Comparison of ENCODE assay signal across 8 cellular contexts in the genomic region with DNA sequence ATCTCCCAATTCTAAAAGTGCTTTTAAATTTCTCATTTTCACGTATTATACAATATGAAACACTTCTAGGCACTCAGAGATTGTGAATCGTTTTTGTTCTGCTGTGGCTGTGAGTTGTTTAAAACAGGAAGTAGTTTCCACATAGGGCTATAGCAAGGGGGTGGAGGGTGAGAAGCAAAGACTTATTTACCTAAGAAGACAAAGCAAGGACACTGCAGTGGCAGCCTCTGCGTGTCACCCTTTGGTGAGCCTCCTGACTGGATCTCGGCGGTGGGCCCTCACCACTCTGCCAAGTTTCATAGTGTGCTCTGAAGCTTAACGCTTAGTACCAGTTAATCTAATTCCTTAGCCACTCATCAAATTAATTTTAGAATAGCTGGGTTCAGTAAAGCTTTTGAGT. TPM values are rescaled to one million over a fixed set of nuclear protein-coding genes. Genes with fewer than 3 reads are reported as not detected.
DNase-seq lines count a peak whose midpoint lies in the region; ATAC-seq and TF ChIP-seq lines count a peak whose summit lies in the region.

No MANE protein-coding gene starts in this region.

- H3K27ac Mint-ChIP-seq in endodermal cell, result peak overlapping the region; percentile 69

- intact Hi-C loops in lower leg skin (cut with DNase I; ENCODE audit: low total_unique reads), result loop anchor here (10.0 kb wide), 1 partner anchor 568 kb away; no protein-coding TSS in a partner anchor

- H3K27ac ChIP-seq in HUES48 (ENCODE audit: low read depth, low read length) (peak overlapping the region; percentile 64), endodermal cell (ENCODE audit: low read depth, low read length) (no peak overlapping the region)

- no peaks in the 10 kb centered on the region for H3K36me3 Mint-ChIP-seq in endodermal cell (ENCODE audit: low read depth)

- peaks cover 39% of the 10 kb centered on the region for H3K4me1 Mint-ChIP-seq in endodermal cell

- DNase-seq in endodermal cell (peak; percentile 76), NCI-H1092 treated with DMSO at 0.1 percent for 48 hours (lab: John Stamatoyannopoulos, UW) (no peak), MG63 (no peak), lower leg skin (ENCODE audit: low spot score in 2 of 2) (no peak), dermis blood vessel endothelial cell (no peak)

- TF ChIP-seq CTCF in endodermal cell (conservative IDR thresholded peaks at IDR 0.05), result no peak
- no peak for TF ChIP-seq CTCF in lower leg skin (IDR thresholded peaks at IDR 0.05)

- H3K4me3 Mint-ChIP-seq in endodermal cell, result peak overlapping the region; percentile 19

- H3K27me3 ChIP-seq in HUES48 (ENCODE audit: control insufficient read depth, insufficient read depth, low read length), result no peaks in the 10 kb centered on the region
- H3K27me3 ChIP-seq in endodermal cell (ENCODE audit: control insufficient read depth, insufficient read depth, low read length, poor library complexity, severe bottlenecking), result no peaks in the 10 kb centered on the region
- H3K27me3 ChIP-seq in MG63, result no peaks in the 10 kb centered on the region

- peak; percentile 91 for ATAC-seq in GM18502 (IDR thresholded peaks at IDR 0.05; ENCODE audit: poor library complexity, unreplicated experiment)
- peak; percentile 89 for ATAC-seq in GM21528 (IDR thresholded peaks at IDR 0.05; ENCODE audit: low FRiP score, unreplicated experiment)

- H3K4me1 ChIP-seq in HUES48 (ENCODE audit: control insufficient read depth, insufficient read depth, low read length) (peaks cover 20% of the 10 kb centered on the region), endodermal cell (ENCODE audit: control insufficient read depth, insufficient read depth, low read length) (no peaks in the 10 kb centered on the region)

- no peak for TF ChIP-seq POLR2A in lower leg skin (IDR thresholded peaks at IDR 0.05)

- H3K36me3 ChIP-seq in HUES48 (ENCODE audit: control insufficient read depth, insufficient read depth, low read length), result no peaks in the 10 kb centered on the region
- no peaks in the 10 kb centered on the region for H3K36me3 ChIP-seq in endodermal cell (ENCODE audit: control insufficient read depth, insufficient read depth, low read length)
- H3K36me3 ChIP-seq in MG63, result no peaks in the 10 kb centered on the region

- H3K9me3 ChIP-seq in HUES48 (ENCODE audit: control insufficient read depth, insufficient read depth, low read length) (no peaks in the 10 kb centered on the region), endodermal cell (ENCODE audit: control insufficient read depth, low read length) (no peaks in the 10 kb centered on the region), MG63 (no peaks in the 10 kb centered on the region)

- H3K9ac ChIP-seq in HUES48 (ENCODE audit: low read depth, low read length) (no peak overlapping the region), endodermal cell (ENCODE audit: extremely low read depth, low read length, poor library complexity, severe bottlenecking) (no peak overlapping the region)

- WGBS in endodermal cell (ENCODE audit: insufficient coverage in 1 of 2, insufficient read length in 1 of 2), 2 experiments, result 48 to 67% methylated on average over 4 to 5 of the region's 6 CpGs
- WGBS in lower leg skin, 2 donors, result 63 to 66% methylated on average over 6 of the region's 6 CpGs

- no peak overlapping the region for H3K4me3 ChIP-seq in HUES48 (ENCODE audit: low read depth, low read length)
- no peak overlapping the region for H3K4me3 ChIP-seq in endodermal cell (ENCODE audit: low read length)
- H3K4me3 ChIP-seq in MG63, result no peak overlapping the region
- H3K4me3 ChIP-seq in lower leg skin (ENCODE audit: low read depth, poor library complexity, severe bottlenecking), result no peak overlapping the region

- H3K9me3 Mint-ChIP-seq in endodermal cell, result peaks cover 8% of the 10 kb centered on the region

- H3K27me3 Mint-ChIP-seq in endodermal cell (ENCODE audit: insufficient read depth), result peaks cover 1% of the 10 kb centered on the region

RNA-seq across cellular contexts. Expression of a gene that starts 56.8 kb away (rescaled TPM):
- total RNA-seq in endodermal cell (1 to 10 TPM in 1 of 2 donors, under 1 TPM in 1; 0.35 to 1.5 TPM), lower leg skin (1 to 10 TPM in 1 of 4 donors, under 1 TPM in 3; 0.38 to 2.5 (median 0.69) TPM), dermis blood vessel endothelial cell (0.34 and 0.70 TPM in 2 replicates)
- polyA plus RNA-seq in endodermal cell (2013, experiment 1 of 2), result 0.50 TPM
- 0.41 TPM for polyA plus RNA-seq in endodermal cell (2013, experiment 2 of 2)
- 0.74 TPM in 1 of 2 replicates, not detected in the other for total RNA-seq in MG63 (2014; rRNA removed; shearing (Covaris generic); ENCODE audit: low replicate concordance)
